Comparison of ENCODE assay signal across 1 cellular context in genomic region chr19:43754562-43755255, GRCh38.
A peak's percentile ranks its signal among the peaks of the same experiment; 100 is the strongest.
TF ChIP-seq lines count a peak whose summit lies in the region.

SMG9 (minus strand) TSS chr19:43754962; CDS start chr19:43750741, 4,221 bp downstream.

TF ChIP-seq in K562, 482 proteins besides CTCF, POLR2A, EP300 and RAD21 (continued from another document and continues in another):
- TF ChIP-seq ZKSCAN1 (IDR thresholded peaks at IDR 0.05; ENCODE audit: low read depth, low read length) (peak; percentile 29; the same call in 1 of the 2 replicates), PPARD (CRISPR knock-in tag; IDR thresholded peaks at IDR 0.05) (no peak), AFF1 (IDR thresholded peaks at IDR 0.05; ENCODE audit: low read depth in 1 of 2, partially characterized antibody in 2 of 2) (no peak), HNRNPLL (IDR thresholded peaks at IDR 0.05; ENCODE audit: low read depth, low read length, poor library complexity, severe bottlenecking) (peak; percentile 61), FOS (IDR thresholded peaks at IDR 0.05; ENCODE audit: extremely low read depth, insufficient read length) (peak; percentile 26), ESRRA (IDR thresholded peaks at IDR 0.05; ENCODE audit: borderline replicate concordance, low read depth) (peak; percentile 49), SPI1 (IDR thresholded peaks at IDR 0.05; ENCODE audit: borderline replicate concordance, low read depth, low read length) (peak; percentile 25; the same call in 1 of the 2 replicates), ETV1 (tag; conservative IDR thresholded peaks at IDR 0.05; ENCODE audit: low read depth) (no peak), PBX2 (CRISPR knock-in tag; IDR thresholded peaks at IDR 0.05; ENCODE audit: low read depth) (no peak), PBX2 (tag; conservative IDR thresholded peaks at IDR 0.05; ENCODE audit: low read depth) (no peak), ETS2 (tag; IDR thresholded peaks at IDR 0.05; ENCODE audit: borderline replicate concordance, poor library complexity, severe bottlenecking) (no peak), TFAP4 (CRISPR knock-in tag; IDR thresholded peaks at IDR 0.05; ENCODE audit: borderline replicate concordance) (peak; percentile 45; the same call in 1 of the 2 replicates), CGGBP1 (CRISPR knock-in tag; IDR thresholded peaks at IDR 0.05) (peak; percentile 91), TAF7 (tag; IDR thresholded peaks at IDR 0.05) (peak; percentile 79), SETDB1 (IDR thresholded peaks at IDR 0.05; ENCODE audit: low read length) (no peak), ZNF324 (CRISPR knock-in tag; IDR thresholded peaks at IDR 0.05) (0 out of 2 replicates have a peak, but pooled peaks have one; percentile 9), CAMTA2 (CRISPR knock-in tag; conservative IDR thresholded peaks at IDR 0.05) (no peak), CLOCK (CRISPR knock-in tag; IDR thresholded peaks at IDR 0.05; ENCODE audit: borderline replicate concordance) (0 out of 2 replicates have a peak, but pooled peaks have one; percentile 5), ZBTB43 (CRISPR knock-in tag; IDR thresholded peaks at IDR 0.05) (peak; percentile 88), ZNF354B (CRISPR knock-in tag; IDR thresholded peaks at IDR 0.05) (no peak), MNT (conservative IDR thresholded peaks at IDR 0.05) (peak; percentile 60 to 66; a peak in 3 of 4 replicates), MAFF (IDR thresholded peaks at IDR 0.05; ENCODE audit: low read length) (no peak), NONO (IDR thresholded peaks at IDR 0.05; ENCODE audit: low read depth in 2 of 2, low read length in 1 of 2) (no peak; a peak in 1 of 4 replicates), SMAD4 (CRISPR knock-in tag; conservative IDR thresholded peaks at IDR 0.05) (peak; percentile 36), NFIC (IDR thresholded peaks at IDR 0.05) (peak; percentile 94), SMARCA4 (IDR thresholded peaks at IDR 0.05) (0 out of 2 replicates have a peak, but pooled peaks have one; percentile 43), ZBTB26 (CRISPR knock-in tag; IDR thresholded peaks at IDR 0.05) (peak; percentile 72; the same call in 1 of the 2 replicates), ETV5 (CRISPR knock-in tag; IDR thresholded peaks at IDR 0.05; ENCODE audit: low read depth) (peak; percentile 54), YY1 (IDR thresholded peaks at IDR 0.05; ENCODE audit: borderline replicate concordance in 1 of 3, control insufficient read depth in 1 of 3, extremely low read depth in 1 of 3, insufficient read depth in 3 of 3, insufficient read length in 1 of 3, insufficient replicate concordance in 2 of 3, low read depth in 1 of 3, low read length in 2 of 3) (peak; percentile 80 to 93 (median 88)), CTBP1 (IDR thresholded peaks at IDR 0.05; ENCODE audit: borderline replicate concordance) (peak; percentile 96), JUNB (CRISPR knock-in tag; conservative IDR thresholded peaks at IDR 0.05) (no peak), MYC (IDR thresholded peaks at IDR 0.05; ENCODE audit: low read depth, low read length) (peak; percentile 89), MYC (CRISPR knock-in tag; IDR thresholded peaks at IDR 0.05; ENCODE audit: borderline replicate concordance, low read depth) (no peak), AFF4 (CRISPR knock-in tag; IDR thresholded peaks at IDR 0.05) (peak; percentile 16; the same call in 1 of the 2 replicates), E2F1 (CRISPR knock-in tag; IDR thresholded peaks at IDR 0.05) (0 out of 2 replicates have a peak, but pooled peaks have one; percentile 55), USF1 (CRISPR knock-in tag; IDR thresholded peaks at IDR 0.05) (0 out of 2 replicates have a peak, but pooled peaks have one; percentile 33)
